Comparison of ENCODE assay signal across 16 cellular contexts in the genomic region with DNA sequence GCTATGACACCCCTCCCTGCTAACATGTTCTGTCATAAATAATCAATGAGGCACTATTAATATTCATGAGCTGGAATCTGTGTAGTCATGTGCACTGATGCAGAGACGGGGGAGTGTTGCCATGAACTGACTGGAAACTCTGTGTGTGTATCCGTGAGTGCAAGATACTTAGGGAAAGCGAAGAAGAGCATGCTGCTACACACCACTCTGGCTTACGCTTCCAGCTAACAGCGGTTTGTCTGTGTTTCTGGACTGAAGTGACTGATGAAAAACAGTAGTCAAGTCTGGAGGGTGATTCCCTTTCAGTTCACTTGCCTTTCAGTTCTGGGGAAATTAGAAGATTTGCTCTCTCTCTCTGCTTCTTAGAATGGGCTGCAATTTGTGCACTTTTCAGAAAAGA.
DNase-seq lines count a peak whose midpoint lies in the region; ATAC-seq lines count a peak whose summit lies in the region.
"Had no signal": no experiment of that assay in that cellular context is flagged by ENCODE, and none has a peak within 500 bp of the region (broad histone marks: within the 10 kb centered on the region; RNA-seq: fewer than 3 reads in every experiment).

No MANE protein-coding gene starts in this region.

- peaks cover 87% of the 10 kb centered on the region for H3K4me1 ChIP-seq in Karpas-422 (ENCODE audit: low read length)
- H3K4me1 ChIP-seq: left lung, prostate gland had no signal

- peak overlapping the region; percentile 57 for H3K9ac ChIP-seq in Karpas-422 (ENCODE audit: low read length)

- H3K4me3 ChIP-seq in Karpas-422 (ENCODE audit: low read length): peak overlapping the region; percentile 56
- H3K4me3 ChIP-seq: left lung, prostate gland had no signal

- H3K9me3 Mint-ChIP-seq in activated naive CD4-positive, alpha-beta T cell treated with anti-CD3 and anti-CD28 coated beads, Interleukin-2, amount 50 U/mL, for 72 hours: no peaks in the 10 kb centered on the region
- H3K9me3 Mint-ChIP-seq: T-helper 1 cell treated with Interleukin-12 subunit alpha and Interleukin-12 subunit beta and Interleukin-4 antibody, amounts not matched to agents 30 μg/mL and 1 μg/mL, for 36 hours had no signal

- H4K20me1 ChIP-seq in Karpas-422 (ENCODE audit: insufficient read depth, low read depth, low read length): no peaks in the 10 kb centered on the region

- H3K27ac ChIP-seq in Karpas-422 (ENCODE audit: low read length): peak overlapping the region; percentile 94
- H3K27ac ChIP-seq: left lung, prostate gland had no signal

- no peak overlapping the region for H3K27ac Mint-ChIP-seq in activated naive CD4-positive, alpha-beta T cell treated with anti-CD3 and anti-CD28 coated beads, Interleukin-2, amount 50 U/mL, for 72 hours
- H3K27ac Mint-ChIP-seq: B cell; T-helper 1 cell treated with Interleukin-12 subunit alpha and Interleukin-12 subunit beta and Interleukin-4 antibody, amounts not matched to agents 30 μg/mL and 1 μg/mL, for 36 hours had no signal

- peak; percentile 51 for DNase-seq in Karpas-422
- DNase-seq in SK-N-DZ (ENCODE audit: low spot score): peak; percentile 17
- peak; percentile 71 for DNase-seq in globus pallidus (ENCODE audit: low spot score)
- peak; percentile 56 for DNase-seq in putamen (ENCODE audit: low spot score)
- no peak for DNase-seq in activated naive CD4-positive, alpha-beta T cell treated with anti-CD3 and anti-CD28 coated beads, Interleukin-2, amount 50 U/mL, for 72 hours (ENCODE audit: low spot score in 2 of 2)
- DNase-seq: activated CD4-positive, CD25-positive, alpha-beta regulatory T cell; aorta; left lung; NCI-H187; NCI-H524; RPMI8226 had no signal

- no peaks in the 10 kb centered on the region for H3K9me2 ChIP-seq in Karpas-422 (replicated peaks; ENCODE audit: insufficient read depth, low read length)

- no peaks in the 10 kb centered on the region; the same call in 1 of the 2 replicates for H3K36me3 ChIP-seq in Karpas-422 (ENCODE audit: insufficient read depth, low read length)
- H3K36me3 ChIP-seq: left lung, prostate gland had no signal

- no peaks in the 10 kb centered on the region for H3K27me3 ChIP-seq in Karpas-422 (ENCODE audit: low read length)
- H3K27me3 ChIP-seq: left lung had no signal

- peak overlapping the region; percentile 53 for H2AFZ ChIP-seq in Karpas-422 (ENCODE audit: low read length)

- H3K79me2 ChIP-seq in Karpas-422 (ENCODE audit: low read length): no peaks in the 10 kb centered on the region

- no peak for ATAC-seq in activated naive CD4-positive, alpha-beta T cell treated with anti-CD3 and anti-CD28 coated beads, Interleukin-2, amount 50 U/mL, for 72 hours
- ATAC-seq in HG02973 (IDR thresholded peaks at IDR 0.05; ENCODE audit: unreplicated experiment): no peak
- no peak for ATAC-seq in GM19467 (IDR thresholded peaks at IDR 0.05; ENCODE audit: unreplicated experiment)
- ATAC-seq: left lung had no signal

- H3K9me3 ChIP-seq in Karpas-422 (ENCODE audit: low read length): no peaks in the 10 kb centered on the region
- H3K9me3 ChIP-seq: left lung, prostate gland had no signal

- H3K36me3 Mint-ChIP-seq in activated naive CD4-positive, alpha-beta T cell treated with anti-CD3 and anti-CD28 coated beads, Interleukin-2, amount 50 U/mL, for 72 hours: no peaks in the 10 kb centered on the region

- H3K4me2 ChIP-seq in Karpas-422 (ENCODE audit: low read depth, low read length, poor library complexity, severe bottlenecking): peak overlapping the region; percentile 75

Comparison
In these comparisons a context has a peak if more than half of its experiments do, and no peak if none do; other contexts are left out.
1. DNase-seq: peak in Karpas-422 (single experiment), SK-N-DZ (single experiment), globus pallidus (single experiment) and putamen (single experiment); none in activated naive CD4-positive, alpha-beta T cell treated with anti-CD3 and anti-CD28 coated beads, Interleukin-2, amount 50 U/mL, for 72 hours (0 of 2).